20 cellular contexts compared by ENCODE assay signal in genomic region chr14:95419569-95419968, GRCh38.
DNase-seq lines count a peak whose midpoint lies in the region; FAIRE-seq and TF ChIP-seq lines count a peak whose summit lies in the region.
"Had no signal": no experiment of that assay in that cellular context is flagged by ENCODE, and none has a peak within 500 bp of the region (broad histone marks: within the 10 kb centered on the region; RNA-seq: fewer than 3 reads in every experiment).

No MANE protein-coding gene starts in this region.

- H3K36me3 ChIP-seq in HEK293 (ENCODE audit: control insufficient read depth in 2 of 2, insufficient read depth in 1 of 2, low read length in 2 of 2): no peaks in the 10 kb centered on the region
- H3K36me3 ChIP-seq in H1 (ENCODE audit: control insufficient read depth in 2 of 4, insufficient read depth in 4 of 4, low read length in 3 of 4): no peaks in the 10 kb centered on the region
- no peaks in the 10 kb centered on the region for H3K36me3 ChIP-seq in neuronal stem cell (replicated peaks in 1 of 2; ENCODE audit: control insufficient read depth in 2 of 2, insufficient read depth in 2 of 2, low read length in 2 of 2)
- H3K36me3 ChIP-seq in H7 (replicated peaks; ENCODE audit: control insufficient read depth, insufficient read depth, low read length): no peaks in the 10 kb centered on the region
- H3K36me3 ChIP-seq: HAP-1 had no signal

- H2BK120ac ChIP-seq in H1 (replicated peaks; ENCODE audit: low read depth, low read length) (no peak overlapping the region), neuronal stem cell (ENCODE audit: low read depth, low read length) (no peak overlapping the region)

- H3K18ac ChIP-seq in H1 (ENCODE audit: extremely low read depth, low read length) (no peak overlapping the region), neuronal stem cell (ENCODE audit: low read length) (no peak overlapping the region)

- H4K20me1 ChIP-seq in H1 (replicated peaks in 1 of 2; ENCODE audit: control insufficient read depth in 1 of 2, insufficient read depth in 2 of 2, low read length in 2 of 2): no peaks in the 10 kb centered on the region

- H3K4me2 ChIP-seq in H1 (ENCODE audit: insufficient read depth in 1 of 2, low read depth in 2 of 2, low read length in 2 of 2) (no peak overlapping the region), neuronal stem cell (ENCODE audit: insufficient read depth, low read length, poor library complexity, severe bottlenecking) (no peak overlapping the region)
- H3K4me2 ChIP-seq: A549 had no signal

- H2AFZ ChIP-seq in H1 (ENCODE audit: low read length) (no peak overlapping the region), neuronal stem cell (ENCODE audit: low read length) (no peak overlapping the region)
- H2AFZ ChIP-seq: GM23248 had no signal

- no peaks in the 10 kb centered on the region for H3K4me1 ChIP-seq in HEK293 (ENCODE audit: control insufficient read depth, insufficient read depth, low read length)
- H3K4me1 ChIP-seq in H1 (replicated peaks in 1 of 4; ENCODE audit: control insufficient read depth in 3 of 4, insufficient read depth in 4 of 4, low read length in 3 of 4): no peaks in the 10 kb centered on the region
- no peaks in the 10 kb centered on the region for H3K4me1 ChIP-seq in neuronal stem cell (ENCODE audit: control insufficient read depth in 2 of 2, insufficient read depth in 1 of 2, low read depth in 1 of 2, low read length in 2 of 2)
- H3K4me1 ChIP-seq: A549, HAP-1 had no signal

- DNase-seq in T-helper 2 cell treated with Interferon-gamma antibody and Interleukin-4, amounts not matched to agents 5 μg/mL and 100 μg/mL, for 36 hours (ENCODE audit: low spot score): no peak
- DNase-seq in T-helper 2 cell: no peak
- DNase-seq in H1 (ENCODE audit: low read depth in 1 of 2, low spot score in 2 of 2): no peak
- no peak for DNase-seq in neuronal stem cell (ENCODE audit: low spot score)
- DNase-seq in H7: no peak
- DNase-seq in effector CD4-positive, alpha-beta T cell: no peak
- DNase-seq: 8988T; ACHN; C1 segment of cervical spinal cord; Calu3; CD4-positive, alpha-beta memory T cell; COR-L47; DMS53; DMS79 treated with DMSO at 0.1 percent for 48 hours; GF-D8 had no signal

- no peaks in the 10 kb centered on the region; a peak in 2 of 7 replicates for H3K27me3 ChIP-seq in H1 (replicated peaks in 1 of 4; ENCODE audit: control insufficient read depth in 3 of 4, extremely low read depth in 1 of 4, insufficient read depth in 3 of 4, low read length in 3 of 4)
- no peaks in the 10 kb centered on the region for H3K27me3 ChIP-seq in neuronal stem cell (ENCODE audit: control insufficient read depth in 3 of 3, insufficient read depth in 3 of 3, low read depth in 1 of 3, low read length in 3 of 3)
- H3K27me3 ChIP-seq in H7 (ENCODE audit: control insufficient read depth, insufficient read depth, low read length): no peaks in the 10 kb centered on the region

- H3K4me1 Mint-ChIP-seq in T-helper 2 cell treated with Interferon-gamma antibody and Interleukin-4, amounts not matched to agents 5 μg/mL and 100 μg/mL, for 36 hours (ENCODE audit: low read depth): no peaks in the 10 kb centered on the region

- H4K91ac ChIP-seq in H1 (replicated peaks; ENCODE audit: insufficient read length, low read length) (no peak overlapping the region), neuronal stem cell (ENCODE audit: low read depth, low read length, poor library complexity) (no peak overlapping the region)

- TF ChIP-seq POLR2A in H1 (IDR thresholded peaks at IDR 0.05; ENCODE audit: control extremely low read depth in 1 of 2, low read depth in 2 of 2, low read length in 2 of 2): no peak

- no peak overlapping the region for H3K4me3 Mint-ChIP-seq in T-helper 2 cell treated with Interferon-gamma antibody and Interleukin-4, amounts not matched to agents 5 μg/mL and 100 μg/mL, for 36 hours
- H3K4me3 Mint-ChIP-seq: CD4-positive, alpha-beta memory T cell had no signal

- H2AK5ac ChIP-seq in H1 (ENCODE audit: low read depth, low read length) (no peak overlapping the region), neuronal stem cell (ENCODE audit: low read depth, low read length) (no peak overlapping the region)

- no peaks in the 10 kb centered on the region for H3K9me3 ChIP-seq in HEK293 (ENCODE audit: control insufficient read depth, insufficient read depth, low read depth, low read length)
- 0 out of 4 replicates have a peak, but pooled peaks cover 0 to 4% of the 10 kb centered on the region in 2 experiments for H3K9me3 ChIP-seq in H1 (ENCODE audit: insufficient read depth in 2 of 2, low read depth in 1 of 2, low read length in 1 of 2)
- peaks cover 0 to 3% of the 10 kb centered on the region in 2 donors for H3K9me3 ChIP-seq in neuronal stem cell (replicated peaks in 1 of 2; ENCODE audit: control insufficient read depth in 2 of 2, insufficient read depth in 1 of 2, low read depth in 1 of 2, low read length in 2 of 2)
- H3K9me3 ChIP-seq: A549, HAP-1 had no signal

- peak overlapping the region; percentile 65 for H3K56ac ChIP-seq in H1 (replicated peaks; ENCODE audit: insufficient read length, low read depth, low read length)

- CTCF ChIA-PET in HEK293 (lab: Yijun Ruan, JAX) (no interaction called here), H1 (lab: Charles Lee; ENCODE audit: partially characterized antibody) (interaction anchor here (0.6 kb wide), 1 partner anchor 18 kb away, joined by 4 read pairs; no protein-coding TSS in a partner anchor)

- TF ChIP-seq CTCF in HEK293 (tag by site-specific recombination; IDR thresholded peaks at IDR 0.05) (no peak), H1 (IDR thresholded peaks at IDR 0.05; ENCODE audit: control extremely low read depth in 1 of 3, insufficient read depth in 1 of 3, low read depth in 1 of 3, low read length in 3 of 3) (no peak)

- no peaks in the 10 kb centered on the region for H3K79me1 ChIP-seq in H1 (ENCODE audit: low read depth, low read length)
- H3K79me1 ChIP-seq in neuronal stem cell (ENCODE audit: low read depth, low read length): peaks cover 2% of the 10 kb centered on the region

- H3K14ac ChIP-seq in H1 (ENCODE audit: insufficient read length): no peak overlapping the region
- H3K14ac ChIP-seq in neuronal stem cell (ENCODE audit: low read length): no peak overlapping the region

- H3K9me3 Mint-ChIP-seq in T-helper 2 cell treated with Interferon-gamma antibody and Interleukin-4, amounts not matched to agents 5 μg/mL and 100 μg/mL, for 36 hours: peaks cover 6% of the 10 kb centered on the region
- H3K9me3 Mint-ChIP-seq: CD4-positive, alpha-beta memory T cell had no signal

- no peak overlapping the region for H4K5ac ChIP-seq in H1 (ENCODE audit: insufficient read length, low read depth, low read length)

- H3K4ac ChIP-seq in H1 (replicated peaks; ENCODE audit: insufficient read length, low read depth, low read length) (no peak overlapping the region), neuronal stem cell (ENCODE audit: low read length) (no peak overlapping the region)

- H3K9ac ChIP-seq in H1 (replicated peaks in 1 of 4; ENCODE audit: extremely low read depth in 1 of 4, low read depth in 3 of 4, low read length in 3 of 4): no peak overlapping the region
- no peak overlapping the region for H3K9ac ChIP-seq in neuronal stem cell (ENCODE audit: low read depth, low read length, poor library complexity)
- H3K9ac ChIP-seq: GM23248 had no signal

- no peak overlapping the region for H2BK5ac ChIP-seq in H1 (ENCODE audit: low read depth, low read length)
- no peak overlapping the region for H2BK5ac ChIP-seq in neuronal stem cell (ENCODE audit: low read length)

- H3K27ac ChIP-seq in HEK293 (ENCODE audit: extremely low read depth, low read depth, low read length) (no peak overlapping the region), H1 (ENCODE audit: low read depth, low read length) (no peak overlapping the region), neuronal stem cell (replicated peaks; ENCODE audit: low read length) (no peak overlapping the region)
- H3K27ac ChIP-seq: A549, GM23248 had no signal

- H2BK12ac ChIP-seq in H1 (ENCODE audit: low read depth, low read length) (no peak overlapping the region), neuronal stem cell (ENCODE audit: low read length) (peak overlapping the region; percentile 48)

- no peak for TF ChIP-seq EP300 in H1 (IDR thresholded peaks at IDR 0.05; ENCODE audit: borderline replicate concordance in 1 of 2, low read depth in 2 of 2, low read length in 2 of 2)

- 99% methylated on average over 4 of the region's 4 CpGs; no CpG with 5 or more reads in 1 of the 2 experiments for WGBS in H1 (ENCODE audit: extremely low coverage in 1 of 2, insufficient coverage in 1 of 2, insufficient read length in 1 of 2, insufficient replicate concordance in 2 of 2, low coverage in 1 of 2, low lambda C conversion rate in 2 of 2, missing lambda C conversion rate in 1 of 2), 2 experiments
- WGBS in neuronal stem cell (ENCODE audit: extremely low coverage in 2 of 2, insufficient read length in 2 of 2, insufficient replicate concordance in 1 of 2), 2 donors: no CpG with 5 or more reads among the region's 4 CpGs

- H3K23ac ChIP-seq in H1 (ENCODE audit: insufficient read length) (no peak overlapping the region), neuronal stem cell (ENCODE audit: low read depth, low read length, poor library complexity) (peak overlapping the region; percentile 18)

- no peak overlapping the region for H2BK20ac ChIP-seq in H1 (ENCODE audit: low read length)

- peak overlapping the region; percentile 6 for H3K27ac Mint-ChIP-seq in T-helper 2 cell treated with Interferon-gamma antibody and Interleukin-4, amounts not matched to agents 5 μg/mL and 100 μg/mL, for 36 hours

- POLR2A ChIA-PET in HEK293 (lab: Yijun Ruan, JAX) (no interaction called here), H1 (lab: Charles Lee; ENCODE audit: partially characterized antibody) (no interaction called here)

- H3K79me2 ChIP-seq in H1 (ENCODE audit: control insufficient read depth in 1 of 2, insufficient read depth in 2 of 2, low read length in 2 of 2): no peaks in the 10 kb centered on the region

- peaks cover 3% of the 10 kb centered on the region; the same call in 1 of the 2 replicates for H3K23me2 ChIP-seq in H1 (ENCODE audit: low read depth, low read length)

- H4K8ac ChIP-seq in H1 (ENCODE audit: extremely low read depth, insufficient read depth, low read length) (no peak overlapping the region), neuronal stem cell (ENCODE audit: low read depth, low read length) (no peak overlapping the region)

- no peak overlapping the region for H3K4me3 ChIP-seq in HEK293 (ENCODE audit: low read depth, low read length)
- H3K4me3 ChIP-seq in H1 (ENCODE audit: extremely low read depth in 1 of 4, insufficient read depth in 2 of 4, low read depth in 3 of 4, low read length in 4 of 4): no peak overlapping the region
- peak overlapping the region in 1 of 2 donors; percentile 37 for H3K4me3 ChIP-seq in neuronal stem cell (ENCODE audit: low read length in 2 of 2)
- H3K4me3 ChIP-seq in H7 (ENCODE audit: insufficient read depth, low read depth, low read length): no peak overlapping the region
- H3K4me3 ChIP-seq: A549, GM23248, HAP-1 had no signal

- H2BK15ac ChIP-seq in H1 (ENCODE audit: low read length) (no peak overlapping the region), neuronal stem cell (ENCODE audit: low read length) (no peak overlapping the region)

- TF ChIP-seq RAD21 in H1 (IDR thresholded peaks at IDR 0.05 in 1 of 2, conservative IDR thresholded peaks at IDR 0.05 in 1 of 2; ENCODE audit: low read depth in 2 of 2, low read length in 2 of 2): no peak

- H3K36me3 Mint-ChIP-seq in T-helper 2 cell treated with Interferon-gamma antibody and Interleukin-4, amounts not matched to agents 5 μg/mL and 100 μg/mL, for 36 hours (ENCODE audit: low read depth): peaks cover 56% of the 10 kb centered on the region

- FAIRE-seq in H1 (lab: Jason Lieb, UNC): no peak
- FAIRE-seq: A549, GM19239 had no signal

- H3K27me3 Mint-ChIP-seq in T-helper 2 cell treated with Interferon-gamma antibody and Interleukin-4, amounts not matched to agents 5 μg/mL and 100 μg/mL, for 36 hours (ENCODE audit: low read depth): no peaks in the 10 kb centered on the region
- H3K27me3 Mint-ChIP-seq: CD4-positive, alpha-beta memory T cell had no signal
